ENCODE assay signal across 1 cellular context in the genomic region with DNA sequence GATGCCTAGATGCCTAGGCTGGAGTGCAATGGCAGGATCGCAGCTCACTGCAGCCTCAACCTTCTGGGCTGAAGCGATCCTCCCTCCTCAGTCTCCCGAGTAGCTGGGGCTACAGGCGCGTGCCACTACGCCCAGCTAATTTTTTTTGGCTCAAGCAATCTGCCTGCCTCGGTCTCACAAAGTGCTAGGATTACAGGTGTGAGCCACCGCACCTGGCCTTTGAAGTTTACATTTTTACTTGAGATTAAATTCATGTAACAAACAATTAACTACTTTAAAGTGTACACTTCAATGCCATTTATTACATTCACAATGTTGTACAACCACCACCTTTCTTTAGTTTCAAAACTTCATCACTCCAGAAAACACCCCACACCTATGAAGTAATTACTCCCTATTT.
TF ChIP-seq lines count a peak whose summit lies in the region.

No MANE protein-coding gene starts in this region.

TF ChIP-seq in IMR-90, 13 proteins besides CTCF, POLR2A, EP300 and RAD21:
- TF ChIP-seq SMC3 (IDR thresholded peaks at IDR 0.05; ENCODE audit: low read depth, low read length) (no peak), MAFK (IDR thresholded peaks at IDR 0.05; ENCODE audit: low read depth, low read length) (no peak), MXI1 (IDR thresholded peaks at IDR 0.05; ENCODE audit: borderline replicate concordance, low read depth, low read length) (no peak), RFX5 (IDR thresholded peaks at IDR 0.05; ENCODE audit: low read depth, low read length) (no peak), BHLHE40 (IDR thresholded peaks at IDR 0.05; ENCODE audit: low read depth, low read length) (no peak), RCOR1 (IDR thresholded peaks at IDR 0.05; ENCODE audit: insufficient replicate concordance, low read length) (no peak), NFE2L2 (IDR thresholded peaks at IDR 0.05; ENCODE audit: low read depth, low read length) (no peak)
- TF ChIP-seq, protein P1, sequence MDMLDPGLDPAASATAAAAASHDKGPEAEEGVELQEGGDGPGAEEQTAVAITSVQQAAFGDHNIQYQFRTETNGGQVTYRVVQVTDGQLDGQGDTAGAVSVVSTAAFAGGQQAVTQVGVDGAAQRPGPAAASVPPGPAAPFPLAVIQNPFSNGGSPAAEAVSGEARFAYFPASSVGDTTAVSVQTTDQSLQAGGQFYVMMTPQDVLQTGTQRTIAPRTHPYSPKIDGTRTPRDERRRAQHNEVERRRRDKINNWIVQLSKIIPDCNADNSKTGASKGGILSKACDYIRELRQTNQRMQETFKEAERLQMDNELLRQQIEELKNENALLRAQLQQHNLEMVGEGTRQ (IDR thresholded peaks at IDR 0.05; ENCODE audit: low read depth, low read length): no peak
- TF ChIP-seq, protein P2, sequence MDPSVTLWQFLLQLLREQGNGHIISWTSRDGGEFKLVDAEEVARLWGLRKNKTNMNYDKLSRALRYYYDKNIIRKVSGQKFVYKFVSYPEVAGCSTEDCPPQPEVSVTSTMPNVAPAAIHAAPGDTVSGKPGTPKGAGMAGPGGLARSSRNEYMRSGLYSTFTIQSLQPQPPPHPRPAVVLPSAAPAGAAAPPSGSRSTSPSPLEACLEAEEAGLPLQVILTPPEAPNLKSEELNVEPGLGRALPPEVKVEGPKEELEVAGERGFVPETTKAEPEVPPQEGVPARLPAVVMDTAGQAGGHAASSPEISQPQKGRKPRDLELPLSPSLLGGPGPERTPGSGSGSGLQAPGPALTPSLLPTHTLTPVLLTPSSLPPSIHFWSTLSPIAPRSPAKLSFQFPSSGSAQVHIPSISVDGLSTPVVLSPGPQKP (IDR thresholded peaks at IDR 0.05; ENCODE audit: borderline replicate concordance, low read depth, low read length): no peak
